In the genomic region with DNA sequence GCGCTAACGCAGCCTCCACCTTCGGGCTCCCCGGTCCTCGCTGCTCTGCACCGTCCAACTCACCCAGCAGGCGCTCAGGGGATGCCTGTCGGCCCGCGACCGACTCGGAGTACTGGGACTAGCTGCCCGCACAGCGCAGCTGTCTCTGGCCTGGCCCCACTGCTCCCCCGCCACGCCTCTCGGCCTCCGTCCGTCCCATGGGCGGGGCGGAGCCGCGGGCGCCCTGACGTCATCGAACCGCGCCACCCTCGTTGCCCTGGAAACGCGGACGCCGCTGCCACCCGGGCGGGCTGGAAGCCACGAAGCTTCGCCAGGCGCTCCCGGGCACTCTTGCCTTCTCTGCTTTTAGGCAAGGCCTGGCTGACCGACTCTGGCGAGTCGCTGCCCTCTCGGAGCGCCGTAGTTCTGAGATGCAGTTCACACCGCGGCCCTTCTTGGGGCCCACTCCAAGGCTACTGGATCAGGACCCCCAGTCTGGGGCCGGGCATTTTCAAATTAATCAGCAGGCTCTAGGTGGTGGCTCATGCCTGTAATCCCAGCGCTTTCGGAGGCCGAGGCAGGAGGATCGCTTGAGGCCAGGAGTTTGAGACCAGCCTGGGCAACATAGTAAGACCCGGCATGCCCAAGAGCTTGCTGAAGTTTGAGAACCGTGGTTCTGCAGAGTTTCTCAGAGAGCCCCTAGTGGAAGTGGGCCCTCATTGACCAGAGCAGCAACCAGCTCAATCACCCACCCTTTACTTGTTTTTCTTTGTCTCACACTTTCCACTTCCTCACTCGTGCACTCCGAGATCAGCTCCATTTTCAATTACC, we compare ENCODE assay signal across 1 cellular context.
TF ChIP-seq lines count a peak whose summit lies in the region.

No MANE protein-coding gene starts in this region.

TF ChIP-seq in HepG2, 621 proteins besides CTCF, POLR2A, EP300 and RAD21 (continued from another document and continues in another):
- TF ChIP-seq, protein P1, sequence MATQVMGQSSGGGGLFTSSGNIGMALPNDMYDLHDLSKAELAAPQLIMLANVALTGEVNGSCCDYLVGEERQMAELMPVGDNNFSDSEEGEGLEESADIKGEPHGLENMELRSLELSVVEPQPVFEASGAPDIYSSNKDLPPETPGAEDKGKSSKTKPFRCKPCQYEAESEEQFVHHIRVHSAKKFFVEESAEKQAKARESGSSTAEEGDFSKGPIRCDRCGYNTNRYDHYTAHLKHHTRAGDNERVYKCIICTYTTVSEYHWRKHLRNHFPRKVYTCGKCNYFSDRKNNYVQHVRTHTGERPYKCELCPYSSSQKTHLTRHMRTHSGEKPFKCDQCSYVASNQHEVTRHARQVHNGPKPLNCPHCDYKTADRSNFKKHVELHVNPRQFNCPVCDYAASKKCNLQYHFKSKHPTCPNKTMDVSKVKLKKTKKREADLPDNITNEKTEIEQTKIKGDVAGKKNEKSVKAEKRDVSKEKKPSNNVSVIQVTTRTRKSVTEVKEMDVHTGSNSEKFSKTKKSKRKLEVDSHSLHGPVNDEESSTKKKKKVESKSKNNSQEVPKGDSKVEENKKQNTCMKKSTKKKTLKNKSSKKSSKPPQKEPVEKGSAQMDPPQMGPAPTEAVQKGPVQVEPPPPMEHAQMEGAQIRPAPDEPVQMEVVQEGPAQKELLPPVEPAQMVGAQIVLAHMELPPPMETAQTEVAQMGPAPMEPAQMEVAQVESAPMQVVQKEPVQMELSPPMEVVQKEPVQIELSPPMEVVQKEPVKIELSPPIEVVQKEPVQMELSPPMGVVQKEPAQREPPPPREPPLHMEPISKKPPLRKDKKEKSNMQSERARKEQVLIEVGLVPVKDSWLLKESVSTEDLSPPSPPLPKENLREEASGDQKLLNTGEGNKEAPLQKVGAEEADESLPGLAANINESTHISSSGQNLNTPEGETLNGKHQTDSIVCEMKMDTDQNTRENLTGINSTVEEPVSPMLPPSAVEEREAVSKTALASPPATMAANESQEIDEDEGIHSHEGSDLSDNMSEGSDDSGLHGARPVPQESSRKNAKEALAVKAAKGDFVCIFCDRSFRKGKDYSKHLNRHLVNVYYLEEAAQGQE (IDR thresholded peaks at IDR 0.05; ENCODE audit: borderline replicate concordance in 1 of 2, low read depth in 1 of 2, low read length in 2 of 2): no peak; a peak in 1 of 4 replicates
- TF ChIP-seq THAP8 (CRISPR knock-in tag; IDR thresholded peaks at IDR 0.05; ENCODE audit: borderline replicate concordance) (no peak), PREB (CRISPR knock-in tag; IDR thresholded peaks at IDR 0.05) (no peak), MED13 (CRISPR knock-in tag; IDR thresholded peaks at IDR 0.05) (peak; percentile 74; the same call in 1 of the 2 replicates), RFX5 (IDR thresholded peaks at IDR 0.05; ENCODE audit: low read depth, low read length) (no peak), ELF4 (CRISPR knock-in tag; IDR thresholded peaks at IDR 0.05; ENCODE audit: borderline replicate concordance) (no peak), GPN1 (CRISPR knock-in tag; IDR thresholded peaks at IDR 0.05; ENCODE audit: borderline replicate concordance) (no peak), JUND (CRISPR knock-in tag; IDR thresholded peaks at IDR 0.05) (no peak), ZNF670 (CRISPR knock-in tag; IDR thresholded peaks at IDR 0.05; ENCODE audit: borderline replicate concordance) (no peak), ATF7-NPFF (CRISPR knock-in tag; IDR thresholded peaks at IDR 0.05; ENCODE audit: low read depth) (peak; percentile 82), ZFP82 (CRISPR knock-in tag; IDR thresholded peaks at IDR 0.05; ENCODE audit: borderline replicate concordance) (peak; percentile 82; the same call in 1 of the 2 replicates), ZNF773 (CRISPR knock-in tag; IDR thresholded peaks at IDR 0.05; ENCODE audit: borderline replicate concordance) (no peak), ZNF33A (CRISPR knock-in tag; IDR thresholded peaks at IDR 0.05; ENCODE audit: borderline replicate concordance) (no peak), ZNF782 (CRISPR knock-in tag; IDR thresholded peaks at IDR 0.05; ENCODE audit: borderline replicate concordance) (no peak), ZNF549 (CRISPR knock-in tag; IDR thresholded peaks at IDR 0.05) (no peak), TBP (CRISPR knock-in tag; IDR thresholded peaks at IDR 0.05) (no peak), CC2D1A (CRISPR knock-in tag; IDR thresholded peaks at IDR 0.05) (0 out of 2 replicates have a peak, but pooled peaks have one; percentile 37), ZNF574 (CRISPR knock-in tag; IDR thresholded peaks at IDR 0.05) (peak; percentile 69), FOXO4 (CRISPR knock-in tag; conservative IDR thresholded peaks at IDR 0.05) (no peak), ZEB1 (IDR thresholded peaks at IDR 0.05; ENCODE audit: insufficient replicate concordance, low read depth) (no peak), ZNF776 (CRISPR knock-in tag; IDR thresholded peaks at IDR 0.05) (peak; percentile 87; the same call in 1 of the 2 replicates), GFI1 (CRISPR knock-in tag; IDR thresholded peaks at IDR 0.05; ENCODE audit: borderline replicate concordance) (no peak), ZNF326 (CRISPR knock-in tag; IDR thresholded peaks at IDR 0.05; ENCODE audit: borderline replicate concordance) (peak; percentile 90)
- TF ChIP-seq, protein P2, sequence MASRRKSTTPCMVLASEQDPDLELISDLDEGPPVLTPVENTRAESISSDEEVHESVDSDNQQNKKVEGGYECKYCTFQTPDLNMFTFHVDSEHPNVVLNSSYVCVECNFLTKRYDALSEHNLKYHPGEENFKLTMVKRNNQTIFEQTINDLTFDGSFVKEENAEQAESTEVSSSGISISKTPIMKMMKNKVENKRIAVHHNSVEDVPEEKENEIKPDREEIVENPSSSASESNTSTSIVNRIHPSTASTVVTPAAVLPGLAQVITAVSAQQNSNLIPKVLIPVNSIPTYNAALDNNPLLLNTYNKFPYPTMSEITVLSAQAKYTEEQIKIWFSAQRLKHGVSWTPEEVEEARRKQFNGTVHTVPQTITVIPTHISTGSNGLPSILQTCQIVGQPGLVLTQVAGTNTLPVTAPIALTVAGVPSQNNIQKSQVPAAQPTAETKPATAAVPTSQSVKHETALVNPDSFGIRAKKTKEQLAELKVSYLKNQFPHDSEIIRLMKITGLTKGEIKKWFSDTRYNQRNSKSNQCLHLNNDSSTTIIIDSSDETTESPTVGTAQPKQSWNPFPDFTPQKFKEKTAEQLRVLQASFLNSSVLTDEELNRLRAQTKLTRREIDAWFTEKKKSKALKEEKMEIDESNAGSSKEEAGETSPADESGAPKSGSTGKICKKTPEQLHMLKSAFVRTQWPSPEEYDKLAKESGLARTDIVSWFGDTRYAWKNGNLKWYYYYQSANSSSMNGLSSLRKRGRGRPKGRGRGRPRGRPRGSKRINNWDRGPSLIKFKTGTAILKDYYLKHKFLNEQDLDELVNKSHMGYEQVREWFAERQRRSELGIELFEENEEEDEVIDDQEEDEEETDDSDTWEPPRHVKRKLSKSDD (CRISPR knock-in tag; IDR thresholded peaks at IDR 0.05; ENCODE audit: low read depth): 0 out of 2 replicates have a peak, but pooled peaks have one; percentile 39
- TF ChIP-seq, protein P3, sequence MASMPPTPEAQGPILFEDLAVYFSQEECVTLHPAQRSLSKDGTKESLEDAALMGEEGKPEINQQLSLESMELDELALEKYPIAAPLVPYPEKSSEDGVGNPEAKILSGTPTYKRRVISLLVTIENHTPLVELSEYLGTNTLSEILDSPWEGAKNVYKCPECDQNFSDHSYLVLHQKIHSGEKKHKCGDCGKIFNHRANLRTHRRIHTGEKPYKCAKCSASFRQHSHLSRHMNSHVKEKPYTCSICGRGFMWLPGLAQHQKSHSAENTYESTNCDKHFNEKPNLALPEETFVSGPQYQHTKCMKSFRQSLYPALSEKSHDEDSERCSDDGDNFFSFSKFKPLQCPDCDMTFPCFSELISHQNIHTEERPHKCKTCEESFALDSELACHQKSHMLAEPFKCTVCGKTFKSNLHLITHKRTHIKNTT (CRISPR knock-in tag; IDR thresholded peaks at IDR 0.05): no peak
- TF ChIP-seq, protein P4, sequence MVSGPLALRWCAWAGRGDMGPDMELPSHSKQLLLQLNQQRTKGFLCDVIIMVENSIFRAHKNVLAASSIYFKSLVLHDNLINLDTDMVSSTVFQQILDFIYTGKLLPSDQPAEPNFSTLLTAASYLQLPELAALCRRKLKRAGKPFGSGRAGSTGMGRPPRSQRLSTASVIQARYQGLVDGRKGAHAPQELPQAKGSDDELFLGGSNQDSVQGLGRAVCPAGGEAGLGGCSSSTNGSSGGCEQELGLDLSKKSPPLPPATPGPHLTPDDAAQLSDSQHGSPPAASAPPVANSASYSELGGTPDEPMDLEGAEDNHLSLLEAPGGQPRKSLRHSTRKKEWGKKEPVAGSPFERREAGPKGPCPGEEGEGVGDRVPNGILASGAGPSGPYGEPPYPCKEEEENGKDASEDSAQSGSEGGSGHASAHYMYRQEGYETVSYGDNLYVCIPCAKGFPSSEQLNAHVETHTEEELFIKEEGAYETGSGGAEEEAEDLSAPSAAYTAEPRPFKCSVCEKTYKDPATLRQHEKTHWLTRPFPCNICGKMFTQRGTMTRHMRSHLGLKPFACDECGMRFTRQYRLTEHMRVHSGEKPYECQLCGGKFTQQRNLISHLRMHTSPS (CRISPR knock-in tag; IDR thresholded peaks at IDR 0.05; ENCODE audit: low read depth): no peak
- TF ChIP-seq, protein P5, sequence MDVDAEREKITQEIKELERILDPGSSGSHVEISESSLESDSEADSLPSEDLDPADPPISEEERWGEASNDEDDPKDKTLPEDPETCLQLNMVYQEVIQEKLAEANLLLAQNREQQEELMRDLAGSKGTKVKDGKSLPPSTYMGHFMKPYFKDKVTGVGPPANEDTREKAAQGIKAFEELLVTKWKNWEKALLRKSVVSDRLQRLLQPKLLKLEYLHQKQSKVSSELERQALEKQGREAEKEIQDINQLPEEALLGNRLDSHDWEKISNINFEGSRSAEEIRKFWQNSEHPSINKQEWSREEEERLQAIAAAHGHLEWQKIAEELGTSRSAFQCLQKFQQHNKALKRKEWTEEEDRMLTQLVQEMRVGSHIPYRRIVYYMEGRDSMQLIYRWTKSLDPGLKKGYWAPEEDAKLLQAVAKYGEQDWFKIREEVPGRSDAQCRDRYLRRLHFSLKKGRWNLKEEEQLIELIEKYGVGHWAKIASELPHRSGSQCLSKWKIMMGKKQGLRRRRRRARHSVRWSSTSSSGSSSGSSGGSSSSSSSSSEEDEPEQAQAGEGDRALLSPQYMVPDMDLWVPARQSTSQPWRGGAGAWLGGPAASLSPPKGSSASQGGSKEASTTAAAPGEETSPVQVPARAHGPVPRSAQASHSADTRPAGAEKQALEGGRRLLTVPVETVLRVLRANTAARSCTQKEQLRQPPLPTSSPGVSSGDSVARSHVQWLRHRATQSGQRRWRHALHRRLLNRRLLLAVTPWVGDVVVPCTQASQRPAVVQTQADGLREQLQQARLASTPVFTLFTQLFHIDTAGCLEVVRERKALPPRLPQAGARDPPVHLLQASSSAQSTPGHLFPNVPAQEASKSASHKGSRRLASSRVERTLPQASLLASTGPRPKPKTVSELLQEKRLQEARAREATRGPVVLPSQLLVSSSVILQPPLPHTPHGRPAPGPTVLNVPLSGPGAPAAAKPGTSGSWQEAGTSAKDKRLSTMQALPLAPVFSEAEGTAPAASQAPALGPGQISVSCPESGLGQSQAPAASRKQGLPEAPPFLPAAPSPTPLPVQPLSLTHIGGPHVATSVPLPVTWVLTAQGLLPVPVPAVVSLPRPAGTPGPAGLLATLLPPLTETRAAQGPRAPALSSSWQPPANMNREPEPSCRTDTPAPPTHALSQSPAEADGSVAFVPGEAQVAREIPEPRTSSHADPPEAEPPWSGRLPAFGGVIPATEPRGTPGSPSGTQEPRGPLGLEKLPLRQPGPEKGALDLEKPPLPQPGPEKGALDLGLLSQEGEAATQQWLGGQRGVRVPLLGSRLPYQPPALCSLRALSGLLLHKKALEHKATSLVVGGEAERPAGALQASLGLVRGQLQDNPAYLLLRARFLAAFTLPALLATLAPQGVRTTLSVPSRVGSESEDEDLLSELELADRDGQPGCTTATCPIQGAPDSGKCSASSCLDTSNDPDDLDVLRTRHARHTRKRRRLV (CRISPR knock-in tag; IDR thresholded peaks at IDR 0.05): no peak
- TF ChIP-seq, protein P6, sequence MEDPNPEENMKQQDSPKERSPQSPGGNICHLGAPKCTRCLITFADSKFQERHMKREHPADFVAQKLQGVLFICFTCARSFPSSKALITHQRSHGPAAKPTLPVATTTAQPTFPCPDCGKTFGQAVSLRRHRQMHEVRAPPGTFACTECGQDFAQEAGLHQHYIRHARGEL (CRISPR knock-in tag; IDR thresholded peaks at IDR 0.05): peak; percentile 71; the same call in 1 of the 2 replicates
